11 cellular contexts compared by ENCODE assay signal in genomic region chr17:42985225-42985624, GRCh38. TPM values are rescaled to one million over a fixed set of nuclear protein-coding genes. Genes with fewer than 3 reads are reported as not detected.
A peak's percentile ranks its signal among the peaks of the same experiment; 100 is the strongest.
DNase-seq lines count a peak whose midpoint lies in the region; ATAC-seq and TF ChIP-seq lines count a peak whose summit lies in the region.
"Had no signal": no experiment of that assay in that cellular context is flagged by ENCODE, and none has a peak within 500 bp of the region (broad histone marks: within the 10 kb centered on the region; RNA-seq: fewer than 3 reads in every experiment).

No MANE protein-coding gene starts in this region.

- H3K27me3 ChIP-seq in stomach = no peaks in the 10 kb centered on the region

- intact Hi-C loops in stomach (cut with DNase I; ENCODE audit: low total_unique reads) = no loop called here

- 0 to 73% (median 0%) methylated on average over 1 of the region's 1 CpG for WGBS in stomach, 5 donors

- H3K4me3 ChIP-seq in stomach = no peak overlapping the region

- no peak for TF ChIP-seq EP300 in stomach (IDR thresholded peaks at IDR 0.05)

- H3K27ac ChIP-seq in VCaP (peak overlapping the region; percentile 98), stomach (peak overlapping the region in 4 of 5 donors; percentile 57 to 82 (median 70))

- no peaks in the 10 kb centered on the region for H3K9me3 ChIP-seq in stomach

- ATAC-seq in GM18868 (IDR thresholded peaks at IDR 0.05; ENCODE audit: unreplicated experiment) = peak; percentile 48
- ATAC-seq in HG03460 (IDR thresholded peaks at IDR 0.05; ENCODE audit: unreplicated experiment) = peak; percentile 56
- no peak for ATAC-seq in GM19452 (IDR thresholded peaks at IDR 0.05; ENCODE audit: unreplicated experiment)

- H3K4me1 ChIP-seq in stomach = peaks cover 17 to 68% (median 41%) of the 10 kb centered on the region in 4 donors

- TF ChIP-seq CTCF in VCaP (conservative IDR thresholded peaks at IDR 0.05) (no peak), stomach (IDR thresholded peaks at IDR 0.05) (no peak)

- H3K36me3 ChIP-seq in stomach = peaks cover 27 to 63% (median 48%) of the 10 kb centered on the region in 4 donors

- DNase-seq in stomach (no peak), HUDEP-2 (lab: John Stamatoyannopoulos, UW; ENCODE audit: unreplicated experiment in 76 of 76) (no peak), GM03348 (ENCODE audit: low spot score) (no peak)
- DNase-seq: activated CD4-positive, CD25-positive, alpha-beta regulatory T cell; amniotic stem cell; erythroblast; NCI-H1048 had no signal

- no peak for TF ChIP-seq POLR2A in stomach (IDR thresholded peaks at IDR 0.05)

RNA-seq across cellular contexts. Expression of gene RUNDC1, which starts 4.9 kb away (rescaled TPM):
- 10 to 100 TPM; 12.9 to 51.6 (median 15.2) TPM for total RNA-seq in stomach
- polyA plus RNA-seq in stomach = 1 to 10 TPM; 5.8 to 7.1 (median 6.6) TPM

RNA-seq across cellular contexts. Expression of gene PTGES3L, which starts 5.3 kb away (rescaled TPM):
- 1 to 10 TPM in 3 of 5 donors, not detected in 2; 3.6 to 9.8 (median 8.3) TPM for total RNA-seq in stomach
- 1 to 10 TPM in 2 of 3 donors, not detected in 1; 1.3 to 2.9 TPM for polyA plus RNA-seq in stomach

RNA-seq across cellular contexts. Expression of gene RPL27, which starts 13.0 kb away (rescaled TPM):
- total RNA-seq in stomach = 1,000 to 10,000 TPM in 3 of 5 donors, 100 to 1,000 TPM in 2; 251 to 1,639 (median 1,099) TPM
- 1,000 to 10,000 TPM; 2,693 to 4,199 (median 4,058) TPM for polyA plus RNA-seq in stomach

RNA-seq across cellular contexts. Expression of gene AARSD1, which starts 21.0 kb away (rescaled TPM):
- 10 to 100 TPM in 4 of 5 donors, 1 to 10 TPM in 1; 6.4 to 64.0 (median 26.8) TPM for total RNA-seq in stomach
- 10 to 100 TPM; 37.7 to 61.2 (median 56.7) TPM for polyA plus RNA-seq in stomach

RNA-seq across cellular contexts. Expression of gene IFI35, which starts 21.4 kb away (rescaled TPM):
- total RNA-seq in stomach = 100 to 1,000 TPM in 1 of 5 donors, 10 to 100 TPM in 2, 1 to 10 TPM in 2; 4.0 to 145 (median 19.5) TPM
- polyA plus RNA-seq in stomach = 10 to 100 TPM; 37.6 to 53.0 (median 46.4) TPM
